ENCODE assay signal across 16 cellular contexts in the genomic region with DNA sequence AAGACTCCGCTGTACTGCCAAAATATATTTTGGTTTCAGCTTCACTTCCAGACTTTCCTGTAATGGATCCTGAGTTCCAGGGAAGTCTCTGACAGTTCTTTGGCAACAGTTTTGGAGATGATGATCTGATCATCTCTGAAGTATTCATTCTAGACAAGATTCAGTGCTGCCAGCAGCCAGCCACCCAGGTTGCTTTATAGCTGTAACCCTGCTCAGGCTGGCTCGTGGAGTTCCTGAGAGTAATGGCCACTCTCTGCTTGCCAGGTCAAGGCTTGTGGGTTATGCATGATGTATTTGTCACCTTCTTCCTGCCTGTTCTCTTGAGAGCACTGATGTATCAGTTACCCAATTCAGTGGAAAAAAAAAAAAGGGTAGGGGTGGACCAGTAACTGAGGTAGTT.
A peak's percentile ranks its signal among the peaks of the same experiment; 100 is the strongest.
DNase-seq lines count a peak whose midpoint lies in the region; ATAC-seq, FAIRE-seq and TF ChIP-seq lines count a peak whose summit lies in the region.
"Had no signal": no experiment of that assay in that cellular context is flagged by ENCODE, and none has a peak within 500 bp of the region (broad histone marks: within the 10 kb centered on the region; RNA-seq: fewer than 3 reads in every experiment).

No MANE protein-coding gene starts in this region.

- H3K14ac ChIP-seq in IMR-90 (replicated peaks; ENCODE audit: low read depth, low read length), result no peak overlapping the region

- in situ Hi-C loops in IMR-90 (cut with MboI; ENCODE audit: low sequenced_read_pairs) (no loop called here), transverse colon (cut with MboI; ENCODE audit: low pct_ligation_motif_present in 1 of 4, low pct_unique_long_range_greater_than_20kb in 1 of 4, low sequenced_read_pairs in 3 of 4) (no loop called here)

- H3K27me3 ChIP-seq in IMR-90 (ENCODE audit: control insufficient read depth, insufficient read depth, low read length) (no peaks in the 10 kb centered on the region), testis (no peaks in the 10 kb centered on the region), transverse colon (no peaks in the 10 kb centered on the region)
- H3K27me3 ChIP-seq: neural progenitor cell had no signal

- H3K27me3 Mint-ChIP-seq in chondrocyte (ENCODE audit: low read depth), result no peaks in the 10 kb centered on the region
- H3K27me3 Mint-ChIP-seq: activated CD4-positive, alpha-beta memory T cell treated with anti-CD3 and anti-CD28 coated beads, Interleukin-2, amount 10 ng/mL, durations not matched to agents 7 days and 5 days had no signal

- no peak overlapping the region for H3K56ac ChIP-seq in IMR-90 (ENCODE audit: extremely low read depth, insufficient read depth, low read length)

- H3K9ac ChIP-seq in IMR-90 (ENCODE audit: low read depth, low read length), result no peak overlapping the region
- H3K9ac ChIP-seq: neural progenitor cell had no signal

- no peaks in the 10 kb centered on the region for H3K9me1 ChIP-seq in IMR-90 (ENCODE audit: insufficient read depth, low read length)

- H3K27ac ChIP-seq in IMR-90 (ENCODE audit: insufficient read depth, low read length) (no peak overlapping the region), testis (no peak overlapping the region), transverse colon (no peak overlapping the region)
- H3K27ac ChIP-seq: left ventricle myocardium inferior, neural progenitor cell had no signal

- peak; percentile 45 for FAIRE-seq in GM12891 (lab: Jason Lieb, UNC)
- FAIRE-seq: HepG2, small intestine had no signal

- no peaks in the 10 kb centered on the region; the same call in 1 of the 2 replicates for H3K4me1 ChIP-seq in IMR-90 (ENCODE audit: control insufficient read depth, insufficient read depth, low read length)
- H3K4me1 ChIP-seq in testis, result no peaks in the 10 kb centered on the region
- H3K4me1 ChIP-seq in transverse colon, result no peaks in the 10 kb centered on the region

- no peak overlapping the region for H2AK5ac ChIP-seq in IMR-90 (ENCODE audit: low read depth, low read length)

- no peak overlapping the region for H4K5ac ChIP-seq in IMR-90 (ENCODE audit: low read depth, low read length)

- H3K4ac ChIP-seq in IMR-90 (ENCODE audit: low read depth, low read length), result no peak overlapping the region

- no peak overlapping the region for H3K18ac ChIP-seq in IMR-90 (ENCODE audit: low read depth, low read length)

- no peak for TF ChIP-seq POLR2A in GM12891 (IDR thresholded peaks at IDR 0.05; ENCODE audit: low read depth, low read length)
- no peak for TF ChIP-seq POLR2A in IMR-90 (IDR thresholded peaks at IDR 0.05; ENCODE audit: low read depth, low read length)
- no peak for TF ChIP-seq POLR2A in testis (IDR thresholded peaks at IDR 0.05)
- no peak for TF ChIP-seq POLR2A in transverse colon (IDR thresholded peaks at IDR 0.05)

- peak; percentile 19; the same call in 1 of the 2 replicates for ATAC-seq in IMR-90 (ENCODE audit: low read depth)
- ATAC-seq: HepG2 had no signal

- no peaks in the 10 kb centered on the region; a peak in 1 of 4 replicates for H3K79me1 ChIP-seq in IMR-90 (ENCODE audit: low read depth in 1 of 2, low read length in 2 of 2)

- H3K27ac Mint-ChIP-seq in chondrocyte (ENCODE audit: unreplicated experiment), result peak overlapping the region; percentile 50
- H3K27ac Mint-ChIP-seq: activated CD4-positive, alpha-beta memory T cell treated with anti-CD3 and anti-CD28 coated beads, Interleukin-2, amount 10 ng/mL, durations not matched to agents 7 days and 5 days; neural progenitor cell had no signal

- intact Hi-C loops in IMR-90 (cut with micrococcal nuclease) (no loop called here), testis (cut with DNase I; ENCODE audit: low total_unique reads) (no loop called here), transverse colon (cut with DNase I; ENCODE audit: low total_unique reads) (no loop called here)

- no peak overlapping the region for H2BK20ac ChIP-seq in IMR-90 (ENCODE audit: low read depth, low read length)

- H3K36me3 ChIP-seq in IMR-90 (ENCODE audit: control insufficient read depth, insufficient read depth, low read length), result peaks cover 6% of the 10 kb centered on the region
- H3K36me3 ChIP-seq in testis (ENCODE audit: low read depth, missing control alignments), result no peaks in the 10 kb centered on the region
- H3K36me3 ChIP-seq in transverse colon, result peaks cover 0 to 5% (median 0%) of the 10 kb centered on the region in 4 donors
- H3K36me3 ChIP-seq: neural progenitor cell had no signal

- TF ChIP-seq CTCF in IMR-90 (conservative IDR thresholded peaks at IDR 0.05; ENCODE audit: low read depth, low read length) (no peak), chondrocyte (IDR thresholded peaks at IDR 0.05) (no peak), testis (IDR thresholded peaks at IDR 0.05) (no peak), transverse colon (IDR thresholded peaks at IDR 0.05) (no peak)

- WGBS in IMR-90 (ENCODE audit: extremely low coverage in 2 of 2, insufficient read length in 1 of 2), 2 experiments, result no CpG with 5 or more reads among the region's 2 CpGs
- WGBS in testis, 2 donors, result 65 to 73% methylated on average over 2 of the region's 2 CpGs
- 70 to 83% methylated on average over 1 to 2 of the region's 2 CpGs for WGBS in transverse colon (ENCODE audit: low coverage in 1 of 2), 2 donors

- H3K9me3 Mint-ChIP-seq in chondrocyte (ENCODE audit: low read depth), result no peaks in the 10 kb centered on the region
- H3K9me3 Mint-ChIP-seq: activated CD4-positive, alpha-beta memory T cell treated with anti-CD3 and anti-CD28 coated beads, Interleukin-2, amount 10 ng/mL, durations not matched to agents 7 days and 5 days; neural progenitor cell had no signal

- no peaks in the 10 kb centered on the region for H3K36me3 Mint-ChIP-seq in chondrocyte (ENCODE audit: low read depth)

- no TSS peak for BruUV-seq in IMR-90 (replicated peaks; lab: Mats Ljungman, UMichigan)

- TF ChIP-seq RAD21 in IMR-90 (IDR thresholded peaks at IDR 0.05; ENCODE audit: low read length), result no peak

- no peak for DNase-seq in GM12891 (ENCODE audit: insufficient read length, low spot score)
- DNase-seq in IMR-90, result peak; percentile 46
- DNase-seq in chondrocyte (ENCODE audit: low spot score), result no peak
- DNase-seq in renal cortical epithelial cell (ENCODE audit: low read depth), result peak; percentile 69
- DNase-seq in NCI-H2227 treated with DMSO at 0.1 percent for 48 hours (lab: John Stamatoyannopoulos, UW), result no peak
- DNase-seq in effector CD8-positive, alpha-beta T cell (lab: John Stamatoyannopoulos, UW), result no peak
- no peak for DNase-seq in testis
- no peak for DNase-seq in transverse colon
- DNase-seq: activated CD4-positive, alpha-beta memory T cell treated with anti-CD3 and anti-CD28 coated beads, Interleukin-2, amount 10 ng/mL, durations not matched to agents 7 days and 5 days; central memory CD4-positive, alpha-beta T cell; left ventricle myocardium inferior; NCI-H1436; small intestine; T1000 had no signal

- H3K4me1 Mint-ChIP-seq in chondrocyte (ENCODE audit: low read depth), result peaks cover 40% of the 10 kb centered on the region
- H3K4me1 Mint-ChIP-seq: activated CD4-positive, alpha-beta memory T cell treated with anti-CD3 and anti-CD28 coated beads, Interleukin-2, amount 10 ng/mL, durations not matched to agents 7 days and 5 days had no signal

- H3K9me3 ChIP-seq in IMR-90 (ENCODE audit: control insufficient read depth, insufficient read depth, low read length) (no peaks in the 10 kb centered on the region), testis (no peaks in the 10 kb centered on the region), transverse colon (no peaks in the 10 kb centered on the region)
- H3K9me3 ChIP-seq: left ventricle myocardium inferior had no signal

- H4K20me1 ChIP-seq in IMR-90 (ENCODE audit: insufficient read depth, low read length), result no peaks in the 10 kb centered on the region

- no peak overlapping the region for H2BK5ac ChIP-seq in IMR-90 (ENCODE audit: low read depth, low read length, poor library complexity, severe bottlenecking)

- H3K4me2 ChIP-seq in IMR-90 (ENCODE audit: low read depth, low read length), result no peak overlapping the region
- H3K4me2 ChIP-seq: neural progenitor cell had no signal

- no peak overlapping the region for H4K8ac ChIP-seq in IMR-90 (ENCODE audit: low read depth in 2 of 2, low read length in 2 of 2)

- H2AFZ ChIP-seq in IMR-90 (replicated peaks; ENCODE audit: low read length, poor library complexity), result no peak overlapping the region
- H2AFZ ChIP-seq: neural progenitor cell had no signal

- no peak overlapping the region for H2AK9ac ChIP-seq in IMR-90 (replicated peaks; ENCODE audit: low read depth, low read length, poor library complexity)

- H3K4me3 ChIP-seq in IMR-90 (ENCODE audit: insufficient read depth, low read depth, low read length) (no peak overlapping the region), testis (no peak overlapping the region), transverse colon (no peak overlapping the region)
- H3K4me3 ChIP-seq: left ventricle myocardium inferior, neural progenitor cell had no signal

- TF ChIP-seq EP300 in transverse colon (IDR thresholded peaks at IDR 0.05; ENCODE audit: low read depth), result no peak

- dilution Hi-C loops in IMR-90 (cut with HindIII; ENCODE audit: low sequenced_read_pairs, unreplicated experiment), result no loop called here

- H3K4me3 Mint-ChIP-seq in chondrocyte (ENCODE audit: unreplicated experiment), result no peak overlapping the region
- H3K4me3 Mint-ChIP-seq: activated CD4-positive, alpha-beta memory T cell treated with anti-CD3 and anti-CD28 coated beads, Interleukin-2, amount 10 ng/mL, durations not matched to agents 7 days and 5 days; neural progenitor cell had no signal

- POLR2A ChIA-PET in IMR-90 (lab: Charles Lee; ENCODE audit: unreplicated experiment), result interaction anchor here (0.6 kb wide), 1 partner anchor 177 kb away, joined by 3 read pairs; no protein-coding TSS in a partner anchor

- no peak overlapping the region for H2BK15ac ChIP-seq in IMR-90 (ENCODE audit: low read depth, low read length)

- H3K23ac ChIP-seq in IMR-90 (ENCODE audit: low read depth, low read length), result no peak overlapping the region

- no peak overlapping the region for H4K91ac ChIP-seq in IMR-90 (ENCODE audit: insufficient read depth, low read depth, low read length)

- H2BK120ac ChIP-seq in IMR-90 (ENCODE audit: low read depth, low read length), result no peak overlapping the region

- CTCF ChIA-PET in IMR-90 (lab: Yijun Ruan, JAX), result no interaction called here

TF ChIP-seq in GM12891, 5 proteins besides CTCF, POLR2A, EP300 and RAD21:
- TF ChIP-seq POLR2AphosphoS5 (IDR thresholded peaks at IDR 0.05; ENCODE audit: low read depth, low read length) (no peak), POU2F2 (IDR thresholded peaks at IDR 0.05; ENCODE audit: low read depth, low read length) (no peak), PAX5 (IDR thresholded peaks at IDR 0.05; ENCODE audit: insufficient read depth, low read length, severe bottlenecking) (no peak), TAF1 (IDR thresholded peaks at IDR 0.05; ENCODE audit: low read depth, low read length) (no peak), SPI1 (IDR thresholded peaks at IDR 0.05; ENCODE audit: low read depth, low read length) (no peak)

TF ChIP-seq in IMR-90, 13 proteins besides CTCF, POLR2A, EP300 and RAD21 (continues in another document):
- no peak for TF ChIP-seq BHLHE40 (IDR thresholded peaks at IDR 0.05; ENCODE audit: low read depth, low read length)

Comparison
In these comparisons a context has a peak if more than half of its experiments do, and no peak if none do; other contexts are left out.
1. DNase-seq: peak in IMR-90 (single experiment) and renal cortical epithelial cell (single experiment); none in GM12891 (single experiment), chondrocyte (single experiment), NCI-H2227 treated with DMSO at 0.1 percent for 48 hours (single experiment), effector CD8-positive, alpha-beta T cell (single experiment), testis (single experiment) and transverse colon (single experiment).